Comparison of ENCODE assay signal across 12 cellular contexts in the genomic region with DNA sequence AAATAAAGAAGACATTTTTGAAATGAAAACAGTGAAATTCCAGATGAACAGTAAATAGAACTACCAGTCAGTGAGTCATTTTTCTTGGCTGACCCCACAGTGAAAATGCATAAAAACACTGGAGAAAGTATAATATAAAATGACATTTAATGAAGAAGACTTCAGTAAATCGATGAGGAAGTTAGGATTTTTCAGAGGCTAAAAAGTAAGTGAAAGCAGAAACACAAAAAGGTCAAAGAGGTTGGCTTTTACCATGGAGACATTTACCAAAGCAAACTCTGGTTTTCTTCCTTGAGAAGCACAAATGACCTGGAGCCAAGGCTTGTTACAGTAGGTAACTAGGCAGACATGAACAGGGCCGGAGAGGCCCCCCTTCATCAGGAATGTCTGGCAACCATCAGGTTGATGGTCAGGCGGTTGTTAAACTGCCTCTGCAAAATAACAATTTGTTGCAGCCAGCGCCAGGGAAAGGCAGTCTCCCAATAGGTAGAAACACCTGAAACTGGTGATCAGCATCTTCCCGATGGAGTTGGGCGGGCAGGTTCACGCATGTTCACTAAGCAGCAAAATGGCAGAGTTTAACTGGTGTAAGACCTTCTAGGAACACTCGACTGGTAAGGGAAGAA. TPM values are rescaled to one million over a fixed set of nuclear protein-coding genes. Genes with fewer than 3 reads are reported as not detected.
DNase-seq lines count a peak whose midpoint lies in the region; ATAC-seq, FAIRE-seq and TF ChIP-seq lines count a peak whose summit lies in the region.
"Had no signal": no experiment of that assay in that cellular context is flagged by ENCODE, and none has a peak within 500 bp of the region (broad histone marks: within the 10 kb centered on the region; RNA-seq: fewer than 3 reads in every experiment).

No MANE protein-coding gene starts in this region.

- H3K79me2 ChIP-seq in Loucy (ENCODE audit: insufficient read depth, low read length) (no peaks in the 10 kb centered on the region), neural progenitor cell (ENCODE audit: low read depth) (no peaks in the 10 kb centered on the region)

- POLR2A ChIA-PET in BJ (lab: Charles Lee), result no interaction called here

- H3K4me2 ChIP-seq in Loucy (ENCODE audit: low read depth, low read length, poor library complexity, severe bottlenecking), result peak overlapping the region; percentile 61
- no peak overlapping the region for H3K4me2 ChIP-seq in neural progenitor cell

- H3K4me3 Mint-ChIP-seq in neural progenitor cell, result no peak overlapping the region
- H3K4me3 Mint-ChIP-seq: endodermal cell had no signal

- no peak overlapping the region for H3K27ac Mint-ChIP-seq in neural progenitor cell
- H3K27ac Mint-ChIP-seq: endodermal cell had no signal

- H3K27ac ChIP-seq in neural progenitor cell, result no peak overlapping the region

- H3K4me1 Mint-ChIP-seq in neural progenitor cell, result no peaks in the 10 kb centered on the region

- H3K27me3 ChIP-seq in BJ (ENCODE audit: control insufficient read depth, insufficient read depth, low read length) (0 out of 2 replicates have a peak, but pooled peaks cover 1% of the 10 kb centered on the region), Loucy (ENCODE audit: insufficient read depth, low read length, poor library complexity, severe bottlenecking) (no peaks in the 10 kb centered on the region), bronchial epithelial cell (ENCODE audit: control insufficient read depth, insufficient read depth, low read length) (no peaks in the 10 kb centered on the region), neural progenitor cell (no peaks in the 10 kb centered on the region), MG63 (no peaks in the 10 kb centered on the region)
- H3K27me3 ChIP-seq: right lobe of liver had no signal

- H3K9me3 Mint-ChIP-seq in neural progenitor cell, result no peaks in the 10 kb centered on the region
- H3K9me3 Mint-ChIP-seq: endodermal cell had no signal

- peak; percentile 77 for DNase-seq in BJ (ENCODE audit: low read depth)
- DNase-seq in bronchial epithelial cell (ENCODE audit: low read depth), result peak; percentile 59
- DNase-seq in neural progenitor cell (ENCODE audit: low spot score), result no peak
- no peak for DNase-seq in NCI-H187 (lab: John Stamatoyannopoulos, UW)
- DNase-seq in stimulated activated CD4-positive, alpha-beta T cell treated with anti-CD3 and anti-CD28 coated beads, Interleukin-1b, Interleukin-23, amount 100 ng/mL, for 48 hours, result no peak
- no peak for DNase-seq in MG63
- DNase-seq: endodermal cell, left cardiac atrium, right lobe of liver had no signal

- H3K9me3 ChIP-seq in Loucy (ENCODE audit: insufficient read depth, low read depth, low read length), result no peaks in the 10 kb centered on the region
- H3K9me3 ChIP-seq in neural progenitor cell (ENCODE audit: low read depth), result no peaks in the 10 kb centered on the region
- H3K9me3 ChIP-seq in MG63, result no peaks in the 10 kb centered on the region
- H3K9me3 ChIP-seq: HAP-1, right lobe of liver had no signal

- peaks cover 93% of the 10 kb centered on the region for H3K4me1 ChIP-seq in Loucy (ENCODE audit: insufficient read depth, low read length, poor library complexity, severe bottlenecking)
- H3K4me1 ChIP-seq in neural progenitor cell, result no peaks in the 10 kb centered on the region

- H4K20me1 ChIP-seq in Loucy (ENCODE audit: insufficient read depth, low read length, poor library complexity, severe bottlenecking), result no peaks in the 10 kb centered on the region
- no peaks in the 10 kb centered on the region for H4K20me1 ChIP-seq in neural progenitor cell (ENCODE audit: low read depth)

- H2AFZ ChIP-seq in Loucy (ENCODE audit: low read length) (0 out of 2 replicates have a peak overlapping the region, but pooled peaks have one; percentile 7), neural progenitor cell (replicated peaks) (peak overlapping the region; percentile 15)

- ATAC-seq in GM19351 (IDR thresholded peaks at IDR 0.05; ENCODE audit: unreplicated experiment), result no peak

- TF ChIP-seq CTCF in BJ (IDR thresholded peaks at IDR 0.05; ENCODE audit: insufficient read depth, low read depth, low read length) (no peak), Loucy (conservative IDR thresholded peaks at IDR 0.05; ENCODE audit: low read length) (no peak), bronchial epithelial cell (IDR thresholded peaks at IDR 0.05; ENCODE audit: insufficient read depth, low read length, severe bottlenecking) (no peak), neural progenitor cell (IDR thresholded peaks at IDR 0.05) (no peak)

- H3K4me3 ChIP-seq in BJ (ENCODE audit: low read depth, low read length) (no peak overlapping the region), Loucy (ENCODE audit: low read length, poor library complexity, severe bottlenecking) (no peak overlapping the region), bronchial epithelial cell (ENCODE audit: low read depth, low read length) (no peak overlapping the region), neural progenitor cell (no peak overlapping the region), MG63 (no peak overlapping the region)
- H3K4me3 ChIP-seq: HAP-1, right lobe of liver had no signal

- H3K36me3 Mint-ChIP-seq in neural progenitor cell, result no peaks in the 10 kb centered on the region

- H3K36me3 ChIP-seq in BJ (ENCODE audit: control insufficient read depth, insufficient read depth, low read length), result no peaks in the 10 kb centered on the region
- H3K36me3 ChIP-seq in Loucy (ENCODE audit: insufficient read depth, low read length), result no peaks in the 10 kb centered on the region
- H3K36me3 ChIP-seq in bronchial epithelial cell (ENCODE audit: control insufficient read depth, insufficient read depth, low read length), result no peaks in the 10 kb centered on the region
- no peaks in the 10 kb centered on the region for H3K36me3 ChIP-seq in neural progenitor cell
- H3K36me3 ChIP-seq in MG63, result no peaks in the 10 kb centered on the region
- H3K36me3 ChIP-seq: HAP-1, right lobe of liver had no signal

- CTCF ChIA-PET in BJ (lab: Yijun Ruan, JAX), result no interaction called here

- peaks cover 9% of the 10 kb centered on the region for H3K27me3 Mint-ChIP-seq in neural progenitor cell (ENCODE audit: insufficient read depth, low read depth)

- FAIRE-seq in bronchial epithelial cell (lab: Jason Lieb, UNC), result no peak

- H3K9me2 ChIP-seq in Loucy (replicated peaks; ENCODE audit: low read depth, low read length), result no peaks in the 10 kb centered on the region

- H3F3A ChIP-seq in Loucy (ENCODE audit: low read depth) (0 out of 2 replicates have a peak, but pooled peaks cover 4% of the 10 kb centered on the region), neural progenitor cell (ENCODE audit: low read depth) (no peaks in the 10 kb centered on the region)

- H3K9ac ChIP-seq in Loucy (ENCODE audit: low read depth, low read length, poor library complexity, severe bottlenecking) (peak overlapping the region; percentile 38), neural progenitor cell (no peak overlapping the region)

RNA-seq across cellular contexts. Expression of gene TMEM123, which starts 16.7 kb away (rescaled TPM):
- polyA plus RNA-seq in BJ (2011; rRNA removed), result 200 and 330 TPM in 2 replicates
- 69.1 and 70.9 TPM in 2 replicates for polyA minus RNA-seq in BJ (2011; rRNA and poly(A)+ RNA removed)
- total RNA-seq in bronchial epithelial cell, result 172 and 197 TPM in 2 replicates
- 127 and 230 TPM in 2 replicates for total RNA-seq in neural progenitor cell (ENCODE audit: low replicate concordance)
- total RNA-seq in MG63 (2014; rRNA removed; shearing (Covaris generic); ENCODE audit: low replicate concordance), result 70.8 and 112 TPM in 2 replicates

Comparison
In these comparisons a context has a peak if more than half of its experiments do, and no peak if none do; other contexts are left out.
1. DNase-seq: peak in BJ (single experiment) and bronchial epithelial cell (single experiment); none in neural progenitor cell (single experiment), NCI-H187 (0 of 2), stimulated activated CD4-positive, alpha-beta T cell treated with anti-CD3 and anti-CD28 coated beads, Interleukin-1b, Interleukin-23, amount 100 ng/mL, for 48 hours (single experiment) and MG63 (single experiment).